8 cellular contexts compared by ENCODE assay signal in the genomic region with DNA sequence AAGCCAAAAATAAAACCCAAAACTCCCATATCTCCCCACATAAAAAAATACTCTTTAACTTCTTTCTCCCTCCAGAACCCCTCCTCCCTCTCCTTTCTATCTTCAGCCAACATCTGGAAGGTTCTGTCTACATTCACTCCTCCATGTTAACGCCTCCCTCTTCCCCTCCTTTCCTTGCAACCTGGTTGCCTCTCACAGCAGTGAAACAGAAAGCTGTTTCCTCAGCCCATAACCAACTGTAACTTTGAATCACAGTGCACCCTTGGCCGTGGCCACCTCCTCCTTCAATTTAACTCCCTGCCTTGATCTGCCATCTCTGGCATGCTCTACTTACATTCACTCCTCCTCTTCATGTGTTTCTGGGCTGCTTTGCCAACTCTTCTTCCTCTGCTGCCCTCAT. TPM values are rescaled to one million over a fixed set of nuclear protein-coding genes. Genes with fewer than 3 reads are reported as not detected.
"Had no signal": no experiment of that assay in that cellular context is flagged by ENCODE, and none has a peak within 500 bp of the region (broad histone marks: within the 10 kb centered on the region; RNA-seq: fewer than 3 reads in every experiment).

No MANE protein-coding gene starts in this region.

RNA-seq across cellular contexts. Expression of a gene that starts 33.4 kb away (rescaled TPM):
- total RNA-seq: activated CD4-positive, alpha-beta memory T cell treated with anti-CD3 and anti-CD28 coated beads for 36 hours; bronchial epithelial cell; endodermal cell; gastrocnemius medialis; mucosa of gallbladder; sigmoid colon; upper lobe of left lung had no signal
- polyA plus RNA-seq: smooth muscle cell had no signal
